1 cellular context compared by ENCODE assay signal in the genomic region with DNA sequence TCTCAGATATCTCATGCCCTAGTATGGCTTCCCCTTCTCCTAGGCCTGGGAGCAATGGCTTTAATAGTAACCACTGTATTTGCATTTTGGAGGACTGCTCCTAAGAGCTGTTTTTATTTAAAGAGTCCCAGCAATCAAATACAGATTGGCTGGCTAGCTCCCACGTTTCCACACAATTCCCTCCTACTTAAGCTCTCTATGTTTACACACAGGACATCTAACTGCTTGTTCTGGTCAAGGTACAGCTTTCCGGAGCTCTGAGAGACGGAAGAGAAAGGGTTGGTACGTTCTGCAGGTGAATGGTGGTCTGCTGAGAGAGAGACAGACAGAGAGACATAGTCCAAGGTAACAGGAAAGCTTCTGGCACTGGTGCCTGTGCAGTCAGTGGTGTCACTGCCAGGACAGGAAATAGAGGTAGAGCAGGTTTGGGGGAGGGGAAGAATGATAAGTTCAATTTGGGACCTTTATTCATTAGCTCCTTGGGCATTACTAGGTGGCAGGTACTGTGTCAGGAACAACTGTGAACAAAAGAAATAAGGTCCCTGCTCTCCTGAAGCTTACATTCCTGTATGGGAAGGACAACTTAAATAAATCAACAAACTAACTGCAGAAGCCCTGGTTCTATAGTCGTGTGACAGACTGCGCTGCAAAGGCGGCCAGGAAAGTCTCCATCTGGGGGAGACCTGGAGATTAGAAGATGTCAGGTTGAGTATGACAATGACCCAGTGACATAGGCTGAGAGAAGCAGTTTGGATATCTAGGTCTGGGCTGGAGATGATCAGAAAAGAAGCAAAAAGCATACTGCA.
TF ChIP-seq lines count a peak whose summit lies in the region.

No MANE protein-coding gene starts in this region.

TF ChIP-seq in HepG2, 621 proteins besides CTCF, POLR2A, EP300 and RAD21 (continued from another document and continues in another):
- TF ChIP-seq, protein P1, sequence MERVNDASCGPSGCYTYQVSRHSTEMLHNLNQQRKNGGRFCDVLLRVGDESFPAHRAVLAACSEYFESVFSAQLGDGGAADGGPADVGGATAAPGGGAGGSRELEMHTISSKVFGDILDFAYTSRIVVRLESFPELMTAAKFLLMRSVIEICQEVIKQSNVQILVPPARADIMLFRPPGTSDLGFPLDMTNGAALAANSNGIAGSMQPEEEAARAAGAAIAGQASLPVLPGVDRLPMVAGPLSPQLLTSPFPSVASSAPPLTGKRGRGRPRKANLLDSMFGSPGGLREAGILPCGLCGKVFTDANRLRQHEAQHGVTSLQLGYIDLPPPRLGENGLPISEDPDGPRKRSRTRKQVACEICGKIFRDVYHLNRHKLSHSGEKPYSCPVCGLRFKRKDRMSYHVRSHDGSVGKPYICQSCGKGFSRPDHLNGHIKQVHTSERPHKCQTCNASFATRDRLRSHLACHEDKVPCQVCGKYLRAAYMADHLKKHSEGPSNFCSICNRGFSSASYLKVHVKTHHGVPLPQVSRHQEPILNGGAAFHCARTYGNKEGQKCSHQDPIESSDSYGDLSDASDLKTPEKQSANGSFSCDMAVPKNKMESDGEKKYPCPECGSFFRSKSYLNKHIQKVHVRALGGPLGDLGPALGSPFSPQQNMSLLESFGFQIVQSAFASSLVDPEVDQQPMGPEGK (CRISPR knock-in tag; IDR thresholded peaks at IDR 0.05), result peak; percentile 54; the same call in 1 of the 2 replicates
- TF ChIP-seq ZFP36 (IDR thresholded peaks at IDR 0.05; ENCODE audit: borderline replicate concordance, low read depth, low read length, partially characterized antibody) (no peak), BCL6 (CRISPR knock-in tag; IDR thresholded peaks at IDR 0.05) (peak; percentile 80), ZNF788 (CRISPR knock-in tag; IDR thresholded peaks at IDR 0.05; ENCODE audit: borderline replicate concordance) (peak; percentile 65; the same call in 1 of the 2 replicates), NCOA5 (CRISPR knock-in tag; IDR thresholded peaks at IDR 0.05) (no peak), ZNF350 (CRISPR knock-in tag; IDR thresholded peaks at IDR 0.05; ENCODE audit: borderline replicate concordance, low read depth) (no peak; the same call in 1 of the 2 replicates), MYC (CRISPR knock-in tag; IDR thresholded peaks at IDR 0.05; ENCODE audit: borderline replicate concordance) (0 out of 2 replicates have a peak, but pooled peaks have one; percentile 38), TFDP2 (CRISPR knock-in tag; IDR thresholded peaks at IDR 0.05) (peak; percentile 69), TCF12 (IDR thresholded peaks at IDR 0.05) (no peak), TCF12 (CRISPR knock-in tag; IDR thresholded peaks at IDR 0.05) (no peak), ZNF160 (CRISPR knock-in tag; IDR thresholded peaks at IDR 0.05) (no peak), ZNF496 (CRISPR knock-in tag; IDR thresholded peaks at IDR 0.05; ENCODE audit: insufficient replicate concordance) (no peak), MIXL1 (CRISPR knock-in tag; IDR thresholded peaks at IDR 0.05) (peak; percentile 90), ZNF24 (IDR thresholded peaks at IDR 0.05) (no peak), SYNCRIP (IDR thresholded peaks at IDR 0.05; ENCODE audit: insufficient read depth, low read depth, low read length) (no peak), DRAP1 (CRISPR knock-in tag; IDR thresholded peaks at IDR 0.05) (peak; percentile 95), ZNF670 (CRISPR knock-in tag; IDR thresholded peaks at IDR 0.05; ENCODE audit: borderline replicate concordance) (no peak), CSRNP1 (CRISPR knock-in tag; IDR thresholded peaks at IDR 0.05) (no peak), ZNF800 (CRISPR knock-in tag; IDR thresholded peaks at IDR 0.05) (peak; percentile 19; the same call in 1 of the 2 replicates), PRDM4 (CRISPR knock-in tag; IDR thresholded peaks at IDR 0.05; ENCODE audit: borderline replicate concordance) (no peak), HOXA9 (CRISPR knock-in tag; IDR thresholded peaks at IDR 0.05; ENCODE audit: borderline replicate concordance) (no peak), MBNL3 (CRISPR knock-in tag; conservative IDR thresholded peaks at IDR 0.05) (no peak), ZNF564 (CRISPR knock-in tag; IDR thresholded peaks at IDR 0.05) (peak; percentile 47; the same call in 1 of the 2 replicates), ELF3 (CRISPR knock-in tag; IDR thresholded peaks at IDR 0.05) (peak; percentile 86), ZSCAN25 (CRISPR knock-in tag; IDR thresholded peaks at IDR 0.05) (no peak), ZBTB38 (CRISPR knock-in tag; IDR thresholded peaks at IDR 0.05) (peak; percentile 63; the same call in 1 of the 2 replicates), NCOR1 (IDR thresholded peaks at IDR 0.05; ENCODE audit: borderline replicate concordance, low read length) (peak; percentile 51; the same call in 1 of the 2 replicates), ERF (CRISPR knock-in tag; IDR thresholded peaks at IDR 0.05) (peak; percentile 92), POLR2G (IDR thresholded peaks at IDR 0.05; ENCODE audit: low read depth, low read length) (peak; percentile 77), AKAP8 (CRISPR knock-in tag; IDR thresholded peaks at IDR 0.05) (no peak), ZNF44 (CRISPR knock-in tag; IDR thresholded peaks at IDR 0.05) (no peak), CREM (IDR thresholded peaks at IDR 0.05) (peak; percentile 80), CREM (CRISPR knock-in tag; IDR thresholded peaks at IDR 0.05) (no peak), ZFP90 (CRISPR knock-in tag; IDR thresholded peaks at IDR 0.05; ENCODE audit: borderline replicate concordance) (0 out of 2 replicates have a peak, but pooled peaks have one; percentile 41), ZNF678 (CRISPR knock-in tag; IDR thresholded peaks at IDR 0.05) (no peak), ZNF572 (CRISPR knock-in tag; IDR thresholded peaks at IDR 0.05) (no peak), ZNF672 (CRISPR knock-in tag; IDR thresholded peaks at IDR 0.05) (0 out of 2 replicates have a peak, but pooled peaks have one; percentile 55), HMG20B (CRISPR knock-in tag; conservative IDR thresholded peaks at IDR 0.05) (peak; percentile 72; the same call in 1 of the 2 replicates), IKZF4 (CRISPR knock-in tag; IDR thresholded peaks at IDR 0.05; ENCODE audit: borderline replicate concordance, low read depth, not compliant biosample characterization) (no peak), KMT2A (CRISPR knock-in tag; IDR thresholded peaks at IDR 0.05) (peak; percentile 48)
- TF ChIP-seq, protein P2, sequence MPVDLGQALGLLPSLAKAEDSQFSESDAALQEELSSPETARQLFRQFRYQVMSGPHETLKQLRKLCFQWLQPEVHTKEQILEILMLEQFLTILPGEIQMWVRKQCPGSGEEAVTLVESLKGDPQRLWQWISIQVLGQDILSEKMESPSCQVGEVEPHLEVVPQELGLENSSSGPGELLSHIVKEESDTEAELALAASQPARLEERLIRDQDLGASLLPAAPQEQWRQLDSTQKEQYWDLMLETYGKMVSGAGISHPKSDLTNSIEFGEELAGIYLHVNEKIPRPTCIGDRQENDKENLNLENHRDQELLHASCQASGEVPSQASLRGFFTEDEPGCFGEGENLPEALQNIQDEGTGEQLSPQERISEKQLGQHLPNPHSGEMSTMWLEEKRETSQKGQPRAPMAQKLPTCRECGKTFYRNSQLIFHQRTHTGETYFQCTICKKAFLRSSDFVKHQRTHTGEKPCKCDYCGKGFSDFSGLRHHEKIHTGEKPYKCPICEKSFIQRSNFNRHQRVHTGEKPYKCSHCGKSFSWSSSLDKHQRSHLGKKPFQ (CRISPR knock-in tag; IDR thresholded peaks at IDR 0.05; ENCODE audit: insufficient replicate concordance), result no peak
- TF ChIP-seq, protein P3, sequence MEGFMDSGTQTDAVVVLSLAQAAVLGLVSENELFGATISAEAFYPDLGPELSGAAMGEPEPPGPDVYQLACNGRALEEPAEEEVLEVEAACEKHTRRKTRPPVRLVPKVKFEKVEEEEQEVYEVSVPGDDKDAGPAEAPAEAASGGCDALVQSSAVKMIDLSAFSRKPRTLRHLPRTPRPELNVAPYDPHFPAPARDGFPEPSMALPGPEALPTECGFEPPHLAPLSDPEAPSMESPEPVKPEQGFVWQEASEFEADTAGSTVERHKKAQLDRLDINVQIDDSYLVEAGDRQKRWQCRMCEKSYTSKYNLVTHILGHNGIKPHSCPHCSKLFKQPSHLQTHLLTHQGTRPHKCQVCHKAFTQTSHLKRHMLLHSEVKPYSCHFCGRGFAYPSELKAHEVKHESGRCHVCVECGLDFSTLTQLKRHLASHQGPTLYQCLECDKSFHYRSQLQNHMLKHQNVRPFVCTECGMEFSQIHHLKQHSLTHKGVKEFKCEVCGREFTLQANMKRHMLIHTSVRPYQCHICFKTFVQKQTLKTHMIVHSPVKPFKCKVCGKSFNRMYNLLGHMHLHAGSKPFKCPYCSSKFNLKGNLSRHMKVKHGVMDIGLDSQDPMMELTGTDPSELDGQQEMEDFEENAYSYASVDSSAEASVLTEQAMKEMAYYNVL (CRISPR knock-in tag; IDR thresholded peaks at IDR 0.05; ENCODE audit: borderline replicate concordance), result peak; percentile 76; the same call in 1 of the 2 replicates
- TF ChIP-seq, protein P4, sequence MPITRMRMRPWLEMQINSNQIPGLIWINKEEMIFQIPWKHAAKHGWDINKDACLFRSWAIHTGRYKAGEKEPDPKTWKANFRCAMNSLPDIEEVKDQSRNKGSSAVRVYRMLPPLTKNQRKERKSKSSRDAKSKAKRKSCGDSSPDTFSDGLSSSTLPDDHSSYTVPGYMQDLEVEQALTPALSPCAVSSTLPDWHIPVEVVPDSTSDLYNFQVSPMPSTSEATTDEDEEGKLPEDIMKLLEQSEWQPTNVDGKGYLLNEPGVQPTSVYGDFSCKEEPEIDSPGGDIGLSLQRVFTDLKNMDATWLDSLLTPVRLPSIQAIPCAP (CRISPR knock-in tag; IDR thresholded peaks at IDR 0.05; ENCODE audit: low read depth), result no peak
- TF ChIP-seq, protein P5, sequence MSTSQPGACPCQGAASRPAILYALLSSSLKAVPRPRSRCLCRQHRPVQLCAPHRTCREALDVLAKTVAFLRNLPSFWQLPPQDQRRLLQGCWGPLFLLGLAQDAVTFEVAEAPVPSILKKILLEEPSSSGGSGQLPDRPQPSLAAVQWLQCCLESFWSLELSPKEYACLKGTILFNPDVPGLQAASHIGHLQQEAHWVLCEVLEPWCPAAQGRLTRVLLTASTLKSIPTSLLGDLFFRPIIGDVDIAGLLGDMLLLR (CRISPR knock-in tag; IDR thresholded peaks at IDR 0.05), result no peak
- TF ChIP-seq, protein P6, sequence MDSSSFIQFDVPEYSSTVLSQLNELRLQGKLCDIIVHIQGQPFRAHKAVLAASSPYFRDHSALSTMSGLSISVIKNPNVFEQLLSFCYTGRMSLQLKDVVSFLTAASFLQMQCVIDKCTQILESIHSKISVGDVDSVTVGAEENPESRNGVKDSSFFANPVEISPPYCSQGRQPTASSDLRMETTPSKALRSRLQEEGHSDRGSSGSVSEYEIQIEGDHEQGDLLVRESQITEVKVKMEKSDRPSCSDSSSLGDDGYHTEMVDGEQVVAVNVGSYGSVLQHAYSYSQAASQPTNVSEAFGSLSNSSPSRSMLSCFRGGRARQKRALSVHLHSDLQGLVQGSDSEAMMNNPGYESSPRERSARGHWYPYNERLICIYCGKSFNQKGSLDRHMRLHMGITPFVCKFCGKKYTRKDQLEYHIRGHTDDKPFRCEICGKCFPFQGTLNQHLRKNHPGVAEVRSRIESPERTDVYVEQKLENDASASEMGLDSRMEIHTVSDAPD (CRISPR knock-in tag; IDR thresholded peaks at IDR 0.05), result peak; percentile 82
